ENCODE assay signal across 1 cellular context in genomic region chr10:113062977-113063967, GRCh38.
TF ChIP-seq lines count a peak whose summit lies in the region.

No MANE protein-coding gene starts in this region.

TF ChIP-seq in K562, 482 proteins besides CTCF, POLR2A, EP300 and RAD21 (continued from another document and continues in another):
- TF ChIP-seq SMAD4 (CRISPR knock-in tag; conservative IDR thresholded peaks at IDR 0.05): 0 out of 2 replicates have a peak, but pooled peaks have one; percentile 17
- no peak for TF ChIP-seq ZNF277 (CRISPR knock-in tag; IDR thresholded peaks at IDR 0.05; ENCODE audit: borderline replicate concordance)
- TF ChIP-seq POU5F1 (IDR thresholded peaks at IDR 0.05; ENCODE audit: borderline replicate concordance, low read depth, low read length, partially characterized antibody): no peak
- TF ChIP-seq, protein P1, sequence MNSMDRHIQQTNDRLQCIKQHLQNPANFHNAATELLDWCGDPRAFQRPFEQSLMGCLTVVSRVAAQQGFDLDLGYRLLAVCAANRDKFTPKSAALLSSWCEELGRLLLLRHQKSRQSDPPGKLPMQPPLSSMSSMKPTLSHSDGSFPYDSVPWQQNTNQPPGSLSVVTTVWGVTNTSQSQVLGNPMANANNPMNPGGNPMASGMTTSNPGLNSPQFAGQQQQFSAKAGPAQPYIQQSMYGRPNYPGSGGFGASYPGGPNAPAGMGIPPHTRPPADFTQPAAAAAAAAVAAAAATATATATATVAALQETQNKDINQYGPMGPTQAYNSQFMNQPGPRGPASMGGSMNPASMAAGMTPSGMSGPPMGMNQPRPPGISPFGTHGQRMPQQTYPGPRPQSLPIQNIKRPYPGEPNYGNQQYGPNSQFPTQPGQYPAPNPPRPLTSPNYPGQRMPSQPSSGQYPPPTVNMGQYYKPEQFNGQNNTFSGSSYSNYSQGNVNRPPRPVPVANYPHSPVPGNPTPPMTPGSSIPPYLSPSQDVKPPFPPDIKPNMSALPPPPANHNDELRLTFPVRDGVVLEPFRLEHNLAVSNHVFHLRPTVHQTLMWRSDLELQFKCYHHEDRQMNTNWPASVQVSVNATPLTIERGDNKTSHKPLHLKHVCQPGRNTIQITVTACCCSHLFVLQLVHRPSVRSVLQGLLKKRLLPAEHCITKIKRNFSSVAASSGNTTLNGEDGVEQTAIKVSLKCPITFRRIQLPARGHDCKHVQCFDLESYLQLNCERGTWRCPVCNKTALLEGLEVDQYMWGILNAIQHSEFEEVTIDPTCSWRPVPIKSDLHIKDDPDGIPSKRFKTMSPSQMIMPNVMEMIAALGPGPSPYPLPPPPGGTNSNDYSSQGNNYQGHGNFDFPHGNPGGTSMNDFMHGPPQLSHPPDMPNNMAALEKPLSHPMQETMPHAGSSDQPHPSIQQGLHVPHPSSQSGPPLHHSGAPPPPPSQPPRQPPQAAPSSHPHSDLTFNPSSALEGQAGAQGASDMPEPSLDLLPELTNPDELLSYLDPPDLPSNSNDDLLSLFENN (IDR thresholded peaks at IDR 0.05; ENCODE audit: low read depth in 2 of 2, low read length in 2 of 2): 0 out of 4 replicates have a peak, but pooled peaks of 1 of the 2 experiments have one; percentile 50
- no peak for TF ChIP-seq ZNF23 (CRISPR knock-in tag; IDR thresholded peaks at IDR 0.05)
- no peak for TF ChIP-seq CREB3L1 (IDR thresholded peaks at IDR 0.05; ENCODE audit: borderline replicate concordance, low read depth)
- TF ChIP-seq ZNF668 (CRISPR knock-in tag; IDR thresholded peaks at IDR 0.05): no peak
- peak; percentile 74 for TF ChIP-seq TEAD4 (IDR thresholded peaks at IDR 0.05; ENCODE audit: low read length)
- TF ChIP-seq TEAD4 (CRISPR knock-in tag; IDR thresholded peaks at IDR 0.05; ENCODE audit: borderline replicate concordance): no peak
- no peak for TF ChIP-seq CCAR2 (IDR thresholded peaks at IDR 0.05; ENCODE audit: low read depth, low read length)
- TF ChIP-seq, protein P2, sequence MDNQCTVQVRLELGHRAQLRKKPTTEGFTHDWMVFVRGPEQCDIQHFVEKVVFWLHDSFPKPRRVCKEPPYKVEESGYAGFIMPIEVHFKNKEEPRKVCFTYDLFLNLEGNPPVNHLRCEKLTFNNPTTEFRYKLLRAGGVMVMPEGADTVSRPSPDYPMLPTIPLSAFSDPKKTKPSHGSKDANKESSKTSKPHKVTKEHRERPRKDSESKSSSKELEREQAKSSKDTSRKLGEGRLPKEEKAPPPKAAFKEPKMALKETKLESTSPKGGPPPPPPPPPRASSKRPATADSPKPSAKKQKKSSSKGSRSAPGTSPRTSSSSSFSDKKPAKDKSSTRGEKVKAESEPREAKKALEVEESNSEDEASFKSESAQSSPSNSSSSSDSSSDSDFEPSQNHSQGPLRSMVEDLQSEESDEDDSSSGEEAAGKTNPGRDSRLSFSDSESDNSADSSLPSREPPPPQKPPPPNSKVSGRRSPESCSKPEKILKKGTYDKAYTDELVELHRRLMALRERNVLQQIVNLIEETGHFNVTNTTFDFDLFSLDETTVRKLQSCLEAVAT (IDR thresholded peaks at IDR 0.05): peak; percentile 39 to 55; a peak in 2 of 4 replicates
- no peak for TF ChIP-seq BDP1 (IDR thresholded peaks at IDR 0.05; ENCODE audit: insufficient read depth, insufficient read length)
- no peak for TF ChIP-seq PATZ1 (CRISPR knock-in tag; IDR thresholded peaks at IDR 0.05; ENCODE audit: borderline replicate concordance)
- TF ChIP-seq TRIM24 (IDR thresholded peaks at IDR 0.05): peak; percentile 38 to 64; a peak in 2 of 4 replicates
- TF ChIP-seq RAD51 (IDR thresholded peaks at IDR 0.05; ENCODE audit: borderline replicate concordance, low read depth): no peak
- TF ChIP-seq CAMTA2 (CRISPR knock-in tag; conservative IDR thresholded peaks at IDR 0.05): no peak
- TF ChIP-seq NFRKB (IDR thresholded peaks at IDR 0.05; ENCODE audit: low read depth): peak; percentile 80
- TF ChIP-seq, protein P3, sequence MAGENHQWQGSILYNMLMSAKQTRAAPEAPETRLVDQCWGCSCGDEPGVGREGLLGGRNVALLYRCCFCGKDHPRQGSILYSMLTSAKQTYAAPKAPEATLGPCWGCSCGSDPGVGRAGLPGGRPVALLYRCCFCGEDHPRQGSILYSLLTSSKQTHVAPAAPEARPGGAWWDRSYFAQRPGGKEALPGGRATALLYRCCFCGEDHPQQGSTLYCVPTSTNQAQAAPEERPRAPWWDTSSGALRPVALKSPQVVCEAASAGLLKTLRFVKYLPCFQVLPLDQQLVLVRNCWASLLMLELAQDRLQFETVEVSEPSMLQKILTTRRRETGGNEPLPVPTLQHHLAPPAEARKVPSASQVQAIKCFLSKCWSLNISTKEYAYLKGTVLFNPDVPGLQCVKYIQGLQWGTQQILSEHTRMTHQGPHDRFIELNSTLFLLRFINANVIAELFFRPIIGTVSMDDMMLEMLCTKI (IDR thresholded peaks at IDR 0.05; ENCODE audit: partially characterized antibody): no peak
- TF ChIP-seq SREBF1 (IDR thresholded peaks at IDR 0.05; ENCODE audit: borderline replicate concordance, low read depth, low read length): no peak
- TF ChIP-seq FOXA3 (CRISPR knock-in tag; conservative IDR thresholded peaks at IDR 0.05 in 1 of 2, IDR thresholded peaks at IDR 0.05 in 1 of 2): no peak
- TF ChIP-seq, protein P4, sequence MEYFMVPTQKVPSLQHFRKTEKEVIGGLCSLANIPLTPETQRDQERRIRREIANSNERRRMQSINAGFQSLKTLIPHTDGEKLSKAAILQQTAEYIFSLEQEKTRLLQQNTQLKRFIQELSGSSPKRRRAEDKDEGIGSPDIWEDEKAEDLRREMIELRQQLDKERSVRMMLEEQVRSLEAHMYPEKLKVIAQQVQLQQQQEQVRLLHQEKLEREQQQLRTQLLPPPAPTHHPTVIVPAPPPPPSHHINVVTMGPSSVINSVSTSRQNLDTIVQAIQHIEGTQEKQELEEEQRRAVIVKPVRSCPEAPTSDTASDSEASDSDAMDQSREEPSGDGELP (CRISPR knock-in tag; IDR thresholded peaks at IDR 0.05; ENCODE audit: borderline replicate concordance): no peak
- TF ChIP-seq SMAD1 (IDR thresholded peaks at IDR 0.05; ENCODE audit: low read depth, low read length, partially characterized antibody): no peak
- TF ChIP-seq, protein P5, sequence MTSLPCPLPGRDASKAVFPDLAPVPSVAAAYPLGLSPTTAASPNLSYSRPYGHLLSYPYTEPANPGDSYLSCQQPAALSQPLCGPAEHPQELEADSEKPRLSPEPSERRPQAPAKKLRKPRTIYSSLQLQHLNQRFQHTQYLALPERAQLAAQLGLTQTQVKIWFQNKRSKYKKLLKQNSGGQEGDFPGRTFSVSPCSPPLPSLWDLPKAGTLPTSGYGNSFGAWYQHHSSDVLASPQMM (CRISPR knock-in tag; IDR thresholded peaks at IDR 0.05): no peak
- TF ChIP-seq ZNF124 (CRISPR knock-in tag; IDR thresholded peaks at IDR 0.05): no peak
- TF ChIP-seq, protein P6, sequence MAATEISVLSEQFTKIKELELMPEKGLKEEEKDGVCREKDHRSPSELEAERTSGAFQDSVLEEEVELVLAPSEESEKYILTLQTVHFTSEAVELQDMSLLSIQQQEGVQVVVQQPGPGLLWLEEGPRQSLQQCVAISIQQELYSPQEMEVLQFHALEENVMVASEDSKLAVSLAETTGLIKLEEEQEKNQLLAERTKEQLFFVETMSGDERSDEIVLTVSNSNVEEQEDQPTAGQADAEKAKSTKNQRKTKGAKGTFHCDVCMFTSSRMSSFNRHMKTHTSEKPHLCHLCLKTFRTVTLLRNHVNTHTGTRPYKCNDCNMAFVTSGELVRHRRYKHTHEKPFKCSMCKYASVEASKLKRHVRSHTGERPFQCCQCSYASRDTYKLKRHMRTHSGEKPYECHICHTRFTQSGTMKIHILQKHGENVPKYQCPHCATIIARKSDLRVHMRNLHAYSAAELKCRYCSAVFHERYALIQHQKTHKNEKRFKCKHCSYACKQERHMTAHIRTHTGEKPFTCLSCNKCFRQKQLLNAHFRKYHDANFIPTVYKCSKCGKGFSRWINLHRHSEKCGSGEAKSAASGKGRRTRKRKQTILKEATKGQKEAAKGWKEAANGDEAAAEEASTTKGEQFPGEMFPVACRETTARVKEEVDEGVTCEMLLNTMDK (IDR thresholded peaks at IDR 0.05; ENCODE audit: borderline replicate concordance, insufficient read depth, low read depth, low read length, poor library complexity, severe bottlenecking): no peak
- TF ChIP-seq SOX6 (IDR thresholded peaks at IDR 0.05): peak; percentile 39; the same call in 1 of the 2 replicates
- TF ChIP-seq AFF1 (IDR thresholded peaks at IDR 0.05; ENCODE audit: low read depth in 1 of 2, partially characterized antibody in 2 of 2): peak in 1 of 2 experiments; percentile 52
- TF ChIP-seq RFX5 (IDR thresholded peaks at IDR 0.05; ENCODE audit: low read depth, low read length): no peak
- TF ChIP-seq SFPQ (IDR thresholded peaks at IDR 0.05; ENCODE audit: low read depth, low read length): no peak
- TF ChIP-seq USF2 (CRISPR knock-in tag; IDR thresholded peaks at IDR 0.05): no peak
- TF ChIP-seq TEAD1 (CRISPR knock-in tag; IDR thresholded peaks at IDR 0.05): peak in 1 of 2 experiments; percentile 63; a peak in 1 of 4 replicates
- TF ChIP-seq BCL6 (CRISPR knock-in tag; IDR thresholded peaks at IDR 0.05): no peak
- peak in 1 of 2 experiments; percentile 32; a peak in 3 of 4 replicates for TF ChIP-seq KDM1A (IDR thresholded peaks at IDR 0.05)
